In genomic region chr3:63264716-63265115, GRCh38 we compare ENCODE assay signal across 32 cellular contexts. TPM values are rescaled to one million over a fixed set of nuclear protein-coding genes. Genes with fewer than 3 reads are reported as not detected.
"Had no signal": no experiment of that assay in that cellular context is flagged by ENCODE, and none has a peak within 500 bp of the region (broad histone marks: within the 10 kb centered on the region; RNA-seq: fewer than 3 reads in every experiment).

No MANE protein-coding gene starts in this region.

- H3K36me3 Mint-ChIP-seq: immature natural killer cell; naive thymus-derived CD4-positive, alpha-beta T cell had no signal

- H3K27ac ChIP-seq: coronary artery, dorsolateral prefrontal cortex, epithelial cell of prostate, esophagus squamous epithelium, gastrocnemius medialis, heart right ventricle, left ventricle myocardium inferior, lower lobe of right lung had no signal

- H3K4me3 ChIP-seq: coronary artery, dorsolateral prefrontal cortex, esophagus squamous epithelium, gastrocnemius medialis, heart right ventricle, left ventricle myocardium inferior, lower lobe of right lung had no signal

- H3K36me3 ChIP-seq: esophagus squamous epithelium, gastrocnemius medialis, heart right ventricle, left ventricle myocardium inferior, lower lobe of right lung had no signal

- H3K4me1 Mint-ChIP-seq: immature natural killer cell; naive thymus-derived CD4-positive, alpha-beta T cell had no signal

- H3K4me3 Mint-ChIP-seq: immature natural killer cell; naive thymus-derived CD4-positive, alpha-beta T cell had no signal

- H3K27ac Mint-ChIP-seq: immature natural killer cell; naive thymus-derived CD4-positive, alpha-beta T cell had no signal

- ATAC-seq: esophagus mucosa; gastrocnemius medialis; heart right ventricle; left colon; left lobe of liver; lower lobe of right lung; naive thymus-derived CD4-positive, alpha-beta T cell had no signal

- H3K27me3 ChIP-seq: dorsolateral prefrontal cortex, esophagus squamous epithelium, gastrocnemius medialis, heart right ventricle had no signal

- H3K27me3 Mint-ChIP-seq: naive thymus-derived CD4-positive, alpha-beta T cell had no signal

- DNase-seq: dermis blood vessel endothelial cell; dorsolateral prefrontal cortex; effector CD4-positive, alpha-beta T cell; effector memory CD4-positive, alpha-beta T cell; erythroblast; esophagus squamous epithelium; foreskin fibroblast; foreskin melanocyte; gastrocnemius medialis; glutamatergic neuron; head of caudate nucleus; heart right ventricle; hippocampal formation; immature natural killer cell; islet precursor cell; kidney; kidney glomerular epithelial cell; left colon; left ventricle myocardium inferior; lower lobe of right lung; mesenchymal stem cell; midbrain; naive thymus-derived CD4-positive, alpha-beta T cell had no signal

- H3K4me1 ChIP-seq: esophagus squamous epithelium, gastrocnemius medialis, heart right ventricle, left ventricle myocardium inferior, lower lobe of right lung had no signal

- H3K9me3 ChIP-seq: esophagus squamous epithelium, gastrocnemius medialis, lower lobe of right lung had no signal

RNA-seq across cellular contexts. Expression of gene SYNPR, which starts 13.4 kb away (rescaled TPM):
- total RNA-seq: dermis blood vessel endothelial cell; esophagus mucosa; esophagus squamous epithelium; gastrocnemius medialis; glomerular endothelial cell; kidney; left lobe of liver; liver; lower lobe of right lung; lung microvascular endothelial cell; mononuclear cell; mucosa of gallbladder; naive thymus-derived CD4-positive, alpha-beta T cell had no signal
- polyA plus RNA-seq: immature natural killer cell; liver; naive thymus-derived CD4-positive, alpha-beta T cell had no signal
